ENCODE assay signal across 38 cellular contexts in the genomic region with DNA sequence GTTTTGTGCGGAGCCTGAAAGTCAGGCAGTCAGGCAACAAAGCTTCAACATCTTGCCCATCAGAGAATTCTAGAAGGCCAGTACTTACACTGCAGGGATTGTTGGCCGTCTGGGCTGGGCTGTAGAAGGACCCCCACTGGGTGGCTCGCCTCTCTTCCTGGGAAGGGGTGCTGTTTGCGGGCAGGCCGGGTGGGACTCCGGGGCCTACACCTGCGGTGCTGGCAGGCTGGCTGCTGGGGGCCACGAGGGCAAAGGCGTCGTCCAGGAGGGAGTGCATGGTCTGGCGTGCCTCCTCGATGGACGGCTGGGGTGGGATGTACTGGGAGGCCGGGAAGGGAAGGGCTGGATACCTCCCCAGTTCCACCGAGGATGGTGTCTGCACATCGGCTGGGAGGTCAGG.
"Had no signal": no experiment of that assay in that cellular context is flagged by ENCODE, and none has a peak within 500 bp of the region (broad histone marks: within the 10 kb centered on the region; RNA-seq: fewer than 3 reads in every experiment).

No MANE protein-coding gene starts in this region.

- H3K27ac ChIP-seq: adrenal gland, ascending aorta, body of pancreas, brain microvascular endothelial cell, breast epithelium, cardiac muscle cell had no signal

- H3K4me3 Mint-ChIP-seq: activated naive CD4-positive, alpha-beta T cell treated with anti-CD3 and anti-CD28 coated beads for 36 hours; activated naive CD4-positive, alpha-beta T cell treated with anti-CD3 and anti-CD28 coated beads, Interleukin-2, amount 10 ng/mL, durations not matched to agents 7 days and 5 days; activated naive CD4-positive, alpha-beta T cell treated with anti-CD3 and anti-CD28 coated beads, Interleukin-2, amount 50 U/mL, for 24 hours; activated naive CD8-positive, alpha-beta T cell; activated naive CD8-positive, alpha-beta T cell treated with anti-CD3 and anti-CD28 coated beads for 36 hours; activated naive CD8-positive, alpha-beta T cell treated with anti-CD3 and anti-CD28 coated beads, Interleukin-2, amount 10 ng/mL, durations not matched to agents 7 days and 5 days; activated naive CD8-positive, alpha-beta T cell treated with anti-CD3 and anti-CD28 coated beads, Interleukin-2, amount 50 U/mL, for 24 hours; activated T-cell treated with anti-CD3 and anti-CD28 coated beads, Interleukin-2, amount 50 U/mL, for 24 hours; activated T-cell treated with anti-CD3 and anti-CD28 coated beads, Interleukin-2, amount 50 U/mL, for 4 hours; activated T-cell treated with anti-CD3 and anti-CD28 coated beads, Interleukin-2, amount 50 U/mL, for 72 hours; activated T-helper 1 cell treated with anti-CD3 and anti-CD28 coated beads, Interleukin-12 subunit alpha, Interleukin-12 subunit beta, Interleukin-2, Interleukin-4 antibody, amounts not matched to agents 30 ng/mL and 10 ng/mL and 1 ng/mL, durations not matched to agents 14 hours and 24 hours and 36 hours; activated T-helper 17 cell treated with anti-CD3 and anti-CD28 coated beads, Interleukin-2, amount 50 U/mL, for 72 hours; brain; central memory CD8-positive, alpha-beta T cell had no signal

- H3K9me3 ChIP-seq: adrenal gland, ascending aorta, breast epithelium had no signal

- H3K4me1 Mint-ChIP-seq: brain had no signal

- H3K27ac Mint-ChIP-seq: activated naive CD4-positive, alpha-beta T cell treated with anti-CD3 and anti-CD28 coated beads for 36 hours; activated naive CD4-positive, alpha-beta T cell treated with anti-CD3 and anti-CD28 coated beads, Interleukin-2, amount 10 ng/mL, durations not matched to agents 7 days and 5 days; activated naive CD4-positive, alpha-beta T cell treated with anti-CD3 and anti-CD28 coated beads, Interleukin-2, amount 50 U/mL, for 24 hours; activated naive CD8-positive, alpha-beta T cell; activated naive CD8-positive, alpha-beta T cell treated with anti-CD3 and anti-CD28 coated beads for 36 hours; activated naive CD8-positive, alpha-beta T cell treated with anti-CD3 and anti-CD28 coated beads, Interleukin-2, amount 10 ng/mL, durations not matched to agents 7 days and 5 days; activated naive CD8-positive, alpha-beta T cell treated with anti-CD3 and anti-CD28 coated beads, Interleukin-2, amount 50 U/mL, for 24 hours; activated T-cell treated with anti-CD3 and anti-CD28 coated beads, Interleukin-2, amount 50 U/mL, for 24 hours; activated T-cell treated with anti-CD3 and anti-CD28 coated beads, Interleukin-2, amount 50 U/mL, for 72 hours; activated T-helper 1 cell treated with anti-CD3 and anti-CD28 coated beads, Interleukin-12 subunit alpha, Interleukin-12 subunit beta, Interleukin-2, Interleukin-4 antibody, amounts not matched to agents 30 ng/mL and 10 ng/mL and 1 ng/mL, durations not matched to agents 14 hours and 24 hours and 36 hours; activated T-helper 17 cell treated with anti-CD3 and anti-CD28 coated beads, Interleukin-2, amount 50 U/mL, for 72 hours; activated T-helper 2 cell treated with anti-CD3 and anti-CD28 coated beads, Interferon-gamma antibody, Interleukin-2, Interleukin-4, amounts not matched to agents 10 μg/mL and 5 μg/mL and 100 μg/mL, durations not matched to agents 14 hours and 24 hours and 36 hours; brain had no signal

- H3K4me1 ChIP-seq: adrenal gland, ascending aorta, body of pancreas, breast epithelium had no signal

- H3K27me3 ChIP-seq: adrenal gland, ascending aorta, body of pancreas, brain microvascular endothelial cell, breast epithelium, cardiac muscle cell had no signal

- H3K4me3 ChIP-seq: adrenal gland, ascending aorta, body of pancreas, breast epithelium, cardiac muscle cell had no signal

- H3K36me3 ChIP-seq: adrenal gland, ascending aorta, brain microvascular endothelial cell, breast epithelium had no signal

- H3K27me3 Mint-ChIP-seq: activated naive CD4-positive, alpha-beta T cell treated with anti-CD3 and anti-CD28 coated beads, Interleukin-2, amount 10 ng/mL, durations not matched to agents 7 days and 5 days; activated naive CD8-positive, alpha-beta T cell treated with anti-CD3 and anti-CD28 coated beads for 36 hours; activated naive CD8-positive, alpha-beta T cell treated with anti-CD3 and anti-CD28 coated beads, Interleukin-2, amount 10 ng/mL, durations not matched to agents 7 days and 5 days; activated naive CD8-positive, alpha-beta T cell treated with anti-CD3 and anti-CD28 coated beads, Interleukin-2, amount 50 U/mL, for 24 hours; activated T-cell treated with anti-CD3 and anti-CD28 coated beads, Interleukin-2, amount 50 U/mL, for 24 hours; brain had no signal

- DNase-seq: activated effector memory CD4-positive, alpha-beta T cell treated with anti-CD3 and anti-CD28 coated beads, Interleukin-2, amount 50 U/mL, for 16 hours; activated effector memory CD4-positive, alpha-beta T cell treated with Interleukin-2 at 50 U/mL for 16 hours; activated gamma-delta T cell; activated gamma-delta T cell treated with Interleukin-2 at 50 U/mL for 16 hours; activated naive CD4-positive, alpha-beta T cell; activated naive CD4-positive, alpha-beta T cell treated with anti-CD3 and anti-CD28 coated beads for 36 hours; activated naive CD4-positive, alpha-beta T cell treated with anti-CD3 and anti-CD28 coated beads, Interleukin-2, amount 10 ng/mL, durations not matched to agents 7 days and 5 days; activated naive CD4-positive, alpha-beta T cell treated with anti-CD3 and anti-CD28 coated beads, Interleukin-2, amount 50 U/mL, for 16 hours; activated naive CD4-positive, alpha-beta T cell treated with Interleukin-2 at 50 U/mL for 16 hours; activated naive CD8-positive, alpha-beta T cell treated with anti-CD3 and anti-CD28 coated beads for 36 hours; activated naive CD8-positive, alpha-beta T cell treated with anti-CD3 and anti-CD28 coated beads, Interleukin-2, amount 10 ng/mL, durations not matched to agents 7 days and 5 days; activated naive CD8-positive, alpha-beta T cell treated with anti-CD3 and anti-CD28 coated beads, Interleukin-2, amount 50 U/mL, for 24 hours; activated T-cell treated with anti-CD3 and anti-CD28 coated beads for 4 hours; activated T-cell treated with anti-CD3 and anti-CD28 coated beads, Interleukin-2, amount 50 U/mL, for 1 hour; activated T-cell treated with anti-CD3 and anti-CD28 coated beads, Interleukin-2, amount 50 U/mL, for 24 hours; activated T-cell treated with anti-CD3 and anti-CD28 coated beads, Interleukin-2, amount 50 U/mL, for 4 hours; activated T-cell treated with anti-CD3 and anti-CD28 coated beads, Interleukin-2, amount 50 U/mL, for 48 hours; activated T-cell treated with anti-CD3 and anti-CD28 coated beads, Interleukin-2, amount 50 U/mL, for 72 hours; amniotic stem cell; amygdala; anterior cingulate cortex; aorta; body of pancreas; brain microvascular endothelial cell; caudate nucleus; central memory CD4-positive, alpha-beta T cell had no signal

- ATAC-seq: activated naive CD4-positive, alpha-beta T cell treated with anti-CD3 and anti-CD28 coated beads, Interleukin-2, amount 50 U/mL, for 72 hours; activated naive CD8-positive, alpha-beta T cell treated with anti-CD3 and anti-CD28 coated beads, Interleukin-2, amount 50 U/mL, for 24 hours; activated T-cell treated with anti-CD3 and anti-CD28 coated beads, Interleukin-2, amount 50 U/mL, for 4 hours; activated T-cell treated with anti-CD3 and anti-CD28 coated beads, Interleukin-2, amount 50 U/mL, for 72 hours; activated T-helper 17 cell treated with anti-CD3 and anti-CD28 coated beads, Interleukin-2, amount 50 U/mL, for 72 hours; body of pancreas had no signal
